In genomic region chr11:45457649-45458048, GRCh38 we compare ENCODE assay signal across 15 cellular contexts.
DNase-seq lines count a peak whose midpoint lies in the region; ATAC-seq, FAIRE-seq and TF ChIP-seq lines count a peak whose summit lies in the region.
"Had no signal": no experiment of that assay in that cellular context is flagged by ENCODE, and none has a peak within 500 bp of the region (broad histone marks: within the 10 kb centered on the region; RNA-seq: fewer than 3 reads in every experiment).

No MANE protein-coding gene starts in this region.

- no peak for ATAC-seq in HG02840 (IDR thresholded peaks at IDR 0.05; ENCODE audit: low FRiP score, unreplicated experiment)

- H3K36me3 ChIP-seq in bronchial epithelial cell (ENCODE audit: control insufficient read depth, insufficient read depth, low read length): no peaks in the 10 kb centered on the region
- H3K36me3 ChIP-seq: esophagus muscularis mucosa had no signal

- peak; percentile 21 for TF ChIP-seq POLR2A in NB4 (IDR thresholded peaks at IDR 0.05; ENCODE audit: extremely low read depth, insufficient read length)

- H3K4me3 ChIP-seq in NB4 (ENCODE audit: low read depth, low read length) (peak overlapping the region; percentile 70), bronchial epithelial cell (ENCODE audit: low read depth, low read length) (no peak overlapping the region)
- H3K4me3 ChIP-seq: esophagus muscularis mucosa had no signal

- no peak for TF ChIP-seq CTCF in NB4 (IDR thresholded peaks at IDR 0.05; ENCODE audit: low read depth, low read length)
- no peak for TF ChIP-seq CTCF in bronchial epithelial cell (IDR thresholded peaks at IDR 0.05; ENCODE audit: insufficient read depth, low read length, severe bottlenecking)

- DNase-seq in GM04503 (ENCODE audit: low read depth): peak; percentile 42
- DNase-seq in NB4 (ENCODE audit: low read depth): peak; percentile 96
- DNase-seq in bronchial epithelial cell (ENCODE audit: low read depth): peak; percentile 49
- peak; percentile 13 for DNase-seq in non-pigmented ciliary epithelial cell (ENCODE audit: low read depth)
- DNase-seq in activated CD4-positive, alpha-beta T cell treated with anti-CD3 and anti-CD28 coated beads, Interleukin-2, amount 50 U/mL, for 48 hours: no peak
- DNase-seq in DMS 273 treated with DMSO at 0.1 percent for 48 hours (lab: John Stamatoyannopoulos, UW): no peak
- no peak for DNase-seq in NCI-H2196 treated with DMSO at 0.1 percent for 48 hours (lab: John Stamatoyannopoulos, UW; ENCODE audit: unreplicated experiment)
- DNase-seq: activated CD4-positive, alpha-beta T cell treated with anti-CD3 and anti-CD28 coated beads, Interleukin-2, amount 10 ng/mL, durations not matched to agents 7 days and 5 days; KG1; kidney glomerular epithelial cell; NCI-H2081 treated with DMSO at 0.1 percent for 48 hours had no signal

- FAIRE-seq in bronchial epithelial cell (lab: Jason Lieb, UNC): no peak
- FAIRE-seq: GM12891, H54 had no signal

- no peaks in the 10 kb centered on the region for H3K27me3 ChIP-seq in bronchial epithelial cell (ENCODE audit: control insufficient read depth, insufficient read depth, low read length)

Comparison
In these comparisons a context has a peak if more than half of its experiments do, and no peak if none do; other contexts are left out.
1. DNase-seq: peak in GM04503 (single experiment), NB4 (single experiment), bronchial epithelial cell (single experiment) and non-pigmented ciliary epithelial cell (single experiment); none in activated CD4-positive, alpha-beta T cell treated with anti-CD3 and anti-CD28 coated beads, Interleukin-2, amount 50 U/mL, for 48 hours (0 of 2), DMS 273 treated with DMSO at 0.1 percent for 48 hours (single experiment) and NCI-H2196 treated with DMSO at 0.1 percent for 48 hours (single experiment).